In genomic region chr14:33441633-33442032, GRCh38 we compare ENCODE assay signal across 34 cellular contexts.
"Had no signal": no experiment of that assay in that cellular context is flagged by ENCODE, and none has a peak within 500 bp of the region (broad histone marks: within the 10 kb centered on the region; RNA-seq: fewer than 3 reads in every experiment).

No MANE protein-coding gene starts in this region.

- H3K36me3 ChIP-seq: adrenal gland, ascending aorta, brain microvascular endothelial cell, breast epithelium, cardiac muscle cell had no signal

- H3K4me1 ChIP-seq: adrenal gland, ascending aorta, body of pancreas, breast epithelium had no signal

- ATAC-seq: activated naive CD4-positive, alpha-beta T cell treated with anti-CD3 and anti-CD28 coated beads, Interleukin-2, amount 50 U/mL, for 72 hours; activated naive CD8-positive, alpha-beta T cell treated with anti-CD3 and anti-CD28 coated beads, Interleukin-2, amount 50 U/mL, for 24 hours; activated T-cell treated with anti-CD3 and anti-CD28 coated beads, Interleukin-2, amount 50 U/mL, for 4 hours; activated T-cell treated with anti-CD3 and anti-CD28 coated beads, Interleukin-2, amount 50 U/mL, for 72 hours; activated T-helper 17 cell treated with anti-CD3 and anti-CD28 coated beads, Interleukin-2, amount 50 U/mL, for 72 hours; body of pancreas had no signal

- DNase-seq: activated effector memory CD4-positive, alpha-beta T cell treated with anti-CD3 and anti-CD28 coated beads, Interleukin-2, amount 50 U/mL, for 16 hours; activated effector memory CD4-positive, alpha-beta T cell treated with Interleukin-2 at 50 U/mL for 16 hours; activated gamma-delta T cell; activated gamma-delta T cell treated with Interleukin-2 at 50 U/mL for 16 hours; activated naive CD4-positive, alpha-beta T cell; activated naive CD4-positive, alpha-beta T cell treated with anti-CD3 and anti-CD28 coated beads for 36 hours; activated naive CD4-positive, alpha-beta T cell treated with anti-CD3 and anti-CD28 coated beads, Interleukin-2, amount 10 ng/mL, durations not matched to agents 7 days and 5 days; activated naive CD4-positive, alpha-beta T cell treated with anti-CD3 and anti-CD28 coated beads, Interleukin-2, amount 50 U/mL, for 16 hours; activated naive CD4-positive, alpha-beta T cell treated with Interleukin-2 at 50 U/mL for 16 hours; activated naive CD8-positive, alpha-beta T cell treated with anti-CD3 and anti-CD28 coated beads for 36 hours; activated naive CD8-positive, alpha-beta T cell treated with anti-CD3 and anti-CD28 coated beads, Interleukin-2, amount 10 ng/mL, durations not matched to agents 7 days and 5 days; activated naive CD8-positive, alpha-beta T cell treated with anti-CD3 and anti-CD28 coated beads, Interleukin-2, amount 50 U/mL, for 24 hours; activated T-cell treated with anti-CD3 and anti-CD28 coated beads, Interleukin-2, amount 50 U/mL, for 1 hour; activated T-cell treated with anti-CD3 and anti-CD28 coated beads, Interleukin-2, amount 50 U/mL, for 24 hours; activated T-cell treated with anti-CD3 and anti-CD28 coated beads, Interleukin-2, amount 50 U/mL, for 4 hours; activated T-cell treated with anti-CD3 and anti-CD28 coated beads, Interleukin-2, amount 50 U/mL, for 48 hours; activated T-cell treated with anti-CD3 and anti-CD28 coated beads, Interleukin-2, amount 50 U/mL, for 72 hours; adrenal gland; amniotic stem cell; amygdala; anterior cingulate cortex; aorta; body of pancreas; brain microvascular endothelial cell; caudate nucleus; central memory CD4-positive, alpha-beta T cell; cerebellar nuclear complex had no signal

- FAIRE-seq: astrocyte, bronchial epithelial cell had no signal

- H3K4me3 ChIP-seq: adrenal gland, ascending aorta, body of pancreas, breast epithelium, cardiac muscle cell had no signal

- H3K27ac ChIP-seq: adrenal gland, ascending aorta, body of pancreas, brain microvascular endothelial cell, breast epithelium, cardiac muscle cell had no signal

- H3K27me3 ChIP-seq: adrenal gland, ascending aorta, body of pancreas, brain microvascular endothelial cell, breast epithelium, cardiac muscle cell had no signal

- H3K9me3 ChIP-seq: adrenal gland, ascending aorta, body of pancreas, breast epithelium had no signal
